Comparison of ENCODE assay signal across 11 cellular contexts in the genomic region with DNA sequence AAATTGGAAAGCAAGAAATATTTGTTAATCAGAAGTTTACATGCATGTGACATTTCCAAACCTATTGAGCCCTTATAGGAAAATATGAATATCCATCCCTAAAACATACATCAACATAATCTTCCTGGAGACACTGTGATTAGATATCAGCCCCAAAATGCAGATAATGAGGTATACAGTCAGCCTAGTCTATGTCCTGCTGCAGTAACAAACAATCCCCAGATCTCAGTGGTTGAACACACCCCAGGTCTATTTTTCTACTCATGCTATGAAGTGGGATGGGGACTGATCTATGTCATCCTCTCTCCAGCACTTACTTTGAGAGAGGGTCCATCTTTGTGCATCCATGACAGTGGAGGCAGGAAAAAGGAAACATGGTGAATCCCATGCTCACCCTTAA.
"Had no signal": no experiment of that assay in that cellular context is flagged by ENCODE, and none has a peak within 500 bp of the region (broad histone marks: within the 10 kb centered on the region; RNA-seq: fewer than 3 reads in every experiment).

No MANE protein-coding gene starts in this region.

- DNase-seq: GM23248, GOT3, H7, H9, HCEC 1CT, HFFc6 had no signal

- H2AFZ ChIP-seq: GM23248, GM23338 had no signal

- H3K27ac ChIP-seq: GM23248 had no signal

- H3K9me3 ChIP-seq: HAP-1 had no signal

- H3K4me2 ChIP-seq: GM23338 had no signal

- ATAC-seq: GM23338, HCT116 had no signal

- FAIRE-seq: H1, H54 had no signal

- H3K4me1 ChIP-seq: HAP-1 had no signal

- H3K36me3 ChIP-seq: HAP-1 had no signal

- H3K9ac ChIP-seq: GM23248 had no signal

- H3K4me3 ChIP-seq: GM23248, GM23338, HAP-1 had no signal
